Comparison of ENCODE assay signal across 1 cellular context in genomic region chr17:75783803-75784472, GRCh38.
TF ChIP-seq lines count a peak whose summit lies in the region.

No MANE protein-coding gene starts in this region.

TF ChIP-seq in HepG2, 621 proteins besides CTCF, POLR2A, EP300 and RAD21 (continued from another document and continues in another):
- TF ChIP-seq TERF1 (CRISPR knock-in tag; IDR thresholded peaks at IDR 0.05) (no peak), HIVEP1 (CRISPR knock-in tag; IDR thresholded peaks at IDR 0.05) (peak; percentile 73), FOXC1 (CRISPR knock-in tag; IDR thresholded peaks at IDR 0.05; ENCODE audit: borderline replicate concordance) (peak; percentile 22; the same call in 1 of the 2 replicates), SYNCRIP (IDR thresholded peaks at IDR 0.05; ENCODE audit: insufficient read depth, low read depth, low read length) (no peak), GZF1 (CRISPR knock-in tag; IDR thresholded peaks at IDR 0.05) (peak; percentile 77), RXRB (CRISPR knock-in tag; IDR thresholded peaks at IDR 0.05; ENCODE audit: borderline replicate concordance) (no peak), ZFP36L1 (CRISPR knock-in tag; IDR thresholded peaks at IDR 0.05) (peak; percentile 30; the same call in 1 of the 2 replicates), ZSCAN31 (CRISPR knock-in tag; IDR thresholded peaks at IDR 0.05; ENCODE audit: low read depth) (no peak), ZNF431 (CRISPR knock-in tag; IDR thresholded peaks at IDR 0.05; ENCODE audit: borderline replicate concordance, low read depth) (no peak), ZGPAT (CRISPR knock-in tag; IDR thresholded peaks at IDR 0.05) (no peak), HNF4G (IDR thresholded peaks at IDR 0.05; ENCODE audit: borderline replicate concordance, low read depth, low read length) (no peak), HNF4G (CRISPR knock-in tag; IDR thresholded peaks at IDR 0.05; ENCODE audit: borderline replicate concordance, low read depth) (no peak), ZNF34 (CRISPR knock-in tag; IDR thresholded peaks at IDR 0.05; ENCODE audit: borderline replicate concordance) (no peak; the same call in 1 of the 2 replicates), ZNF713 (CRISPR knock-in tag; IDR thresholded peaks at IDR 0.05) (no peak), NFIB (CRISPR knock-in tag; IDR thresholded peaks at IDR 0.05; ENCODE audit: borderline replicate concordance) (no peak), ZNF772 (CRISPR knock-in tag; IDR thresholded peaks at IDR 0.05) (no peak), ZBTB14 (CRISPR knock-in tag; IDR thresholded peaks at IDR 0.05) (no peak), PRPF4 (IDR thresholded peaks at IDR 0.05; ENCODE audit: low read depth, low read length, poor library complexity, severe bottlenecking) (no peak), NR1H2 (CRISPR knock-in tag; IDR thresholded peaks at IDR 0.05; ENCODE audit: borderline replicate concordance, low read depth) (no peak), NFIC (IDR thresholded peaks at IDR 0.05; ENCODE audit: low read length) (no peak; the same call in 1 of the 2 replicates), STAT5B (CRISPR knock-in tag; IDR thresholded peaks at IDR 0.05) (no peak), ATAD3A (CRISPR knock-in tag; IDR thresholded peaks at IDR 0.05) (no peak), HOXA9 (CRISPR knock-in tag; IDR thresholded peaks at IDR 0.05; ENCODE audit: borderline replicate concordance) (0 out of 2 replicates have a peak, but pooled peaks have one; percentile 11), EEA1 (CRISPR knock-in tag; IDR thresholded peaks at IDR 0.05; ENCODE audit: borderline replicate concordance) (0 out of 2 replicates have a peak, but pooled peaks have one; percentile 12), AGO1 (IDR thresholded peaks at IDR 0.05; ENCODE audit: low read depth, low read length, poor library complexity, severe bottlenecking) (no peak), ERF (CRISPR knock-in tag; IDR thresholded peaks at IDR 0.05) (no peak), SETDB1 (CRISPR knock-in tag; IDR thresholded peaks at IDR 0.05; ENCODE audit: borderline replicate concordance) (no peak), ZNF263 (CRISPR knock-in tag; IDR thresholded peaks at IDR 0.05) (peak; percentile 72), PHF5A (CRISPR knock-in tag; IDR thresholded peaks at IDR 0.05; ENCODE audit: low read depth, unreplicated experiment) (no peak), SKI (IDR thresholded peaks at IDR 0.05; ENCODE audit: partially characterized antibody) (no peak), NCOR1 (IDR thresholded peaks at IDR 0.05; ENCODE audit: borderline replicate concordance, low read length) (no peak), SRSF1 (optimal IDR thresholded peaks at IDR 0.05; ENCODE audit: low read depth, low read length) (no peak), ZBTB20 (CRISPR knock-in tag; IDR thresholded peaks at IDR 0.05; ENCODE audit: borderline replicate concordance, low read depth) (0 out of 2 replicates have a peak, but pooled peaks have one; percentile 61), ZNF580 (CRISPR knock-in tag; IDR thresholded peaks at IDR 0.05; ENCODE audit: borderline replicate concordance, low read depth) (no peak), HDAC6 (IDR thresholded peaks at IDR 0.05; ENCODE audit: low read depth, low read length) (no peak)
- TF ChIP-seq, protein P1, sequence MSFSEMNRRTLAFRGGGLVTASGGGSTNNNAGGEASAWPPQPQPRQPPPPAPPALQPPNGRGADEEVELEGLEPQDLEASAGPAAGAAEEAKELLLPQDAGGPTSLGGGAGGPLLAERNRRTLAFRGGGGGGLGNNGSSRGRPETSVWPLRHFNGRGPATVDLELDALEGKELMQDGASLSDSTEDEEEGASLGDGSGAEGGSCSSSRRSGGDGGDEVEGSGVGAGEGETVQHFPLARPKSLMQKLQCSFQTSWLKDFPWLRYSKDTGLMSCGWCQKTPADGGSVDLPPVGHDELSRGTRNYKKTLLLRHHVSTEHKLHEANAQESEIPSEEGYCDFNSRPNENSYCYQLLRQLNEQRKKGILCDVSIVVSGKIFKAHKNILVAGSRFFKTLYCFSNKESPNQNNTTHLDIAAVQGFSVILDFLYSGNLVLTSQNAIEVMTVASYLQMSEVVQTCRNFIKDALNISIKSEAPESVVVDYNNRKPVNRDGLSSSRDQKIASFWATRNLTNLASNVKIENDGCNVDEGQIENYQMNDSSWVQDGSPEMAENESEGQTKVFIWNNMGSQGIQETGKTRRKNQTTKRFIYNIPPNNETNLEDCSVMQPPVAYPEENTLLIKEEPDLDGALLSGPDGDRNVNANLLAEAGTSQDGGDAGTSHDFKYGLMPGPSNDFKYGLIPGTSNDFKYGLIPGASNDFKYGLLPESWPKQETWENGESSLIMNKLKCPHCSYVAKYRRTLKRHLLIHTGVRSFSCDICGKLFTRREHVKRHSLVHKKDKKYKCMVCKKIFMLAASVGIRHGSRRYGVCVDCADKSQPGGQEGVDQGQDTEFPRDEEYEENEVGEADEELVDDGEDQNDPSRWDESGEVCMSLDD (CRISPR knock-in tag; IDR thresholded peaks at IDR 0.05; ENCODE audit: borderline replicate concordance), result peak; percentile 76; the same call in 1 of the 2 replicates
- TF ChIP-seq, protein P2, sequence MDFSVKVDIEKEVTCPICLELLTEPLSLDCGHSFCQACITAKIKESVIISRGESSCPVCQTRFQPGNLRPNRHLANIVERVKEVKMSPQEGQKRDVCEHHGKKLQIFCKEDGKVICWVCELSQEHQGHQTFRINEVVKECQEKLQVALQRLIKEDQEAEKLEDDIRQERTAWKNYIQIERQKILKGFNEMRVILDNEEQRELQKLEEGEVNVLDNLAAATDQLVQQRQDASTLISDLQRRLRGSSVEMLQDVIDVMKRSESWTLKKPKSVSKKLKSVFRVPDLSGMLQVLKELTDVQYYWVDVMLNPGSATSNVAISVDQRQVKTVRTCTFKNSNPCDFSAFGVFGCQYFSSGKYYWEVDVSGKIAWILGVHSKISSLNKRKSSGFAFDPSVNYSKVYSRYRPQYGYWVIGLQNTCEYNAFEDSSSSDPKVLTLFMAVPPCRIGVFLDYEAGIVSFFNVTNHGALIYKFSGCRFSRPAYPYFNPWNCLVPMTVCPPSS (IDR thresholded peaks at IDR 0.05), result no peak
- TF ChIP-seq, protein P3, sequence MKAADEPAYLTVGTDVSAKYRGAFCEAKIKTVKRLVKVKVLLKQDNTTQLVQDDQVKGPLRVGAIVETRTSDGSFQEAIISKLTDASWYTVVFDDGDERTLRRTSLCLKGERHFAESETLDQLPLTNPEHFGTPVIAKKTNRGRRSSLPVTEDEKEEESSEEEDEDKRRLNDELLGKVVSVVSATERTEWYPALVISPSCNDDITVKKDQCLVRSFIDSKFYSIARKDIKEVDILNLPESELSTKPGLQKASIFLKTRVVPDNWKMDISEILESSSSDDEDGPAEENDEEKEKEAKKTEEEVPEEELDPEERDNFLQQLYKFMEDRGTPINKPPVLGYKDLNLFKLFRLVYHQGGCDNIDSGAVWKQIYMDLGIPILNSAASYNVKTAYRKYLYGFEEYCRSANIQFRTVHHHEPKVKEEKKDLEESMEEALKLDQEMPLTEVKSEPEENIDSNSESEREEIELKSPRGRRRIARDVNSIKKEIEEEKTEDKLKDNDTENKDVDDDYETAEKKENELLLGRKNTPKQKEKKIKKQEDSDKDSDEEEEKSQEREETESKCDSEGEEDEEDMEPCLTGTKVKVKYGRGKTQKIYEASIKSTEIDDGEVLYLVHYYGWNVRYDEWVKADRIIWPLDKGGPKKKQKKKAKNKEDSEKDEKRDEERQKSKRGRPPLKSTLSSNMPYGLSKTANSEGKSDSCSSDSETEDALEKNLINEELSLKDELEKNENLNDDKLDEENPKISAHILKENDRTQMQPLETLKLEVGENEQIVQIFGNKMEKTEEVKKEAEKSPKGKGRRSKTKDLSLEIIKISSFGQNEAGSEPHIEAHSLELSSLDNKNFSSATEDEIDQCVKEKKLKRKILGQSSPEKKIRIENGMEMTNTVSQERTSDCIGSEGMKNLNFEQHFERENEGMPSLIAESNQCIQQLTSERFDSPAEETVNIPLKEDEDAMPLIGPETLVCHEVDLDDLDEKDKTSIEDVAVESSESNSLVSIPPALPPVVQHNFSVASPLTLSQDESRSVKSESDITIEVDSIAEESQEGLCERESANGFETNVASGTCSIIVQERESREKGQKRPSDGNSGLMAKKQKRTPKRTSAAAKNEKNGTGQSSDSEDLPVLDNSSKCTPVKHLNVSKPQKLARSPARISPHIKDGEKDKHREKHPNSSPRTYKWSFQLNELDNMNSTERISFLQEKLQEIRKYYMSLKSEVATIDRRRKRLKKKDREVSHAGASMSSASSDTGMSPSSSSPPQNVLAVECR (CRISPR knock-in tag; IDR thresholded peaks at IDR 0.05; ENCODE audit: borderline replicate concordance), result no peak
- TF ChIP-seq, protein P4, sequence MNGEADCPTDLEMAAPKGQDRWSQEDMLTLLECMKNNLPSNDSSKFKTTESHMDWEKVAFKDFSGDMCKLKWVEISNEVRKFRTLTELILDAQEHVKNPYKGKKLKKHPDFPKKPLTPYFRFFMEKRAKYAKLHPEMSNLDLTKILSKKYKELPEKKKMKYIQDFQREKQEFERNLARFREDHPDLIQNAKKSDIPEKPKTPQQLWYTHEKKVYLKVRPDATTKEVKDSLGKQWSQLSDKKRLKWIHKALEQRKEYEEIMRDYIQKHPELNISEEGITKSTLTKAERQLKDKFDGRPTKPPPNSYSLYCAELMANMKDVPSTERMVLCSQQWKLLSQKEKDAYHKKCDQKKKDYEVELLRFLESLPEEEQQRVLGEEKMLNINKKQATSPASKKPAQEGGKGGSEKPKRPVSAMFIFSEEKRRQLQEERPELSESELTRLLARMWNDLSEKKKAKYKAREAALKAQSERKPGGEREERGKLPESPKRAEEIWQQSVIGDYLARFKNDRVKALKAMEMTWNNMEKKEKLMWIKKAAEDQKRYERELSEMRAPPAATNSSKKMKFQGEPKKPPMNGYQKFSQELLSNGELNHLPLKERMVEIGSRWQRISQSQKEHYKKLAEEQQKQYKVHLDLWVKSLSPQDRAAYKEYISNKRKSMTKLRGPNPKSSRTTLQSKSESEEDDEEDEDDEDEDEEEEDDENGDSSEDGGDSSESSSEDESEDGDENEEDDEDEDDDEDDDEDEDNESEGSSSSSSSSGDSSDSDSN (CRISPR knock-in tag; IDR thresholded peaks at IDR 0.05), result no peak
- TF ChIP-seq, protein P5, sequence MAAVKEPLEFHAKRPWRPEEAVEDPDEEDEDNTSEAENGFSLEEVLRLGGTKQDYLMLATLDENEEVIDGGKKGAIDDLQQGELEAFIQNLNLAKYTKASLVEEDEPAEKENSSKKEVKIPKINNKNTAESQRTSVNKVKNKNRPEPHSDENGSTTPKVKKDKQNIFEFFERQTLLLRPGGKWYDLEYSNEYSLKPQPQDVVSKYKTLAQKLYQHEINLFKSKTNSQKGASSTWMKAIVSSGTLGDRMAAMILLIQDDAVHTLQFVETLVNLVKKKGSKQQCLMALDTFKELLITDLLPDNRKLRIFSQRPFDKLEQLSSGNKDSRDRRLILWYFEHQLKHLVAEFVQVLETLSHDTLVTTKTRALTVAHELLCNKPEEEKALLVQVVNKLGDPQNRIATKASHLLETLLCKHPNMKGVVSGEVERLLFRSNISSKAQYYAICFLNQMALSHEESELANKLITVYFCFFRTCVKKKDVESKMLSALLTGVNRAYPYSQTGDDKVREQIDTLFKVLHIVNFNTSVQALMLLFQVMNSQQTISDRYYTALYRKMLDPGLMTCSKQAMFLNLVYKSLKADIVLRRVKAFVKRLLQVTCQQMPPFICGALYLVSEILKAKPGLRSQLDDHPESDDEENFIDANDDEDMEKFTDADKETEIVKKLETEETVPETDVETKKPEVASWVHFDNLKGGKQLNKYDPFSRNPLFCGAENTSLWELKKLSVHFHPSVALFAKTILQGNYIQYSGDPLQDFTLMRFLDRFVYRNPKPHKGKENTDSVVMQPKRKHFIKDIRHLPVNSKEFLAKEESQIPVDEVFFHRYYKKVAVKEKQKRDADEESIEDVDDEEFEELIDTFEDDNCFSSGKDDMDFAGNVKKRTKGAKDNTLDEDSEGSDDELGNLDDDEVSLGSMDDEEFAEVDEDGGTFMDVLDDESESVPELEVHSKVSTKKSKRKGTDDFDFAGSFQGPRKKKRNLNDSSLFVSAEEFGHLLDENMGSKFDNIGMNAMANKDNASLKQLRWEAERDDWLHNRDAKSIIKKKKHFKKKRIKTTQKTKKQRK (IDR thresholded peaks at IDR 0.05; ENCODE audit: low read length), result no peak
- TF ChIP-seq, protein P6, sequence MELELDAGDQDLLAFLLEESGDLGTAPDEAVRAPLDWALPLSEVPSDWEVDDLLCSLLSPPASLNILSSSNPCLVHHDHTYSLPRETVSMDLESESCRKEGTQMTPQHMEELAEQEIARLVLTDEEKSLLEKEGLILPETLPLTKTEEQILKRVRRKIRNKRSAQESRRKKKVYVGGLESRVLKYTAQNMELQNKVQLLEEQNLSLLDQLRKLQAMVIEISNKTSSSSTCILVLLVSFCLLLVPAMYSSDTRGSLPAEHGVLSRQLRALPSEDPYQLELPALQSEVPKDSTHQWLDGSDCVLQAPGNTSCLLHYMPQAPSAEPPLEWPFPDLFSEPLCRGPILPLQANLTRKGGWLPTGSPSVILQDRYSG (CRISPR knock-in tag; IDR thresholded peaks at IDR 0.05), result 0 out of 2 replicates have a peak, but pooled peaks have one; percentile 64
